ENCODE assay signal across 1 cellular context in genomic region chr3:56682458-56683121, GRCh38.
TF ChIP-seq lines count a peak whose summit lies in the region.

No MANE protein-coding gene starts in this region.

TF ChIP-seq in WTC11, 78 proteins besides CTCF, POLR2A, EP300 and RAD21 (continued from another document and continues in another):
- TF ChIP-seq ARID4B (CRISPR knock-in tag; IDR thresholded peaks at IDR 0.05; ENCODE audit: borderline replicate concordance) (peak; percentile 65; the same call in 1 of the 2 replicates), GRHL2 (CRISPR knock-in tag; IDR thresholded peaks at IDR 0.05; ENCODE audit: insufficient replicate concordance, severe bottlenecking) (no peak), PRRX2 (CRISPR knock-in tag; IDR thresholded peaks at IDR 0.05) (no peak), TEAD1 (CRISPR knock-in tag; IDR thresholded peaks at IDR 0.05) (0 out of 2 replicates have a peak, but pooled peaks have one; percentile 20), IRF1 (CRISPR knock-in tag; IDR thresholded peaks at IDR 0.05) (no peak), AFF4 (CRISPR knock-in tag; IDR thresholded peaks at IDR 0.05; ENCODE audit: borderline replicate concordance) (no peak), ZNF219 (CRISPR knock-in tag; IDR thresholded peaks at IDR 0.05; ENCODE audit: borderline replicate concordance) (no peak), NFYB (CRISPR knock-in tag; conservative IDR thresholded peaks at IDR 0.05; ENCODE audit: low read depth) (no peak), ZNF138 (CRISPR knock-in tag; conservative IDR thresholded peaks at IDR 0.05) (no peak), SMAD3 (CRISPR knock-in tag; IDR thresholded peaks at IDR 0.05; ENCODE audit: borderline replicate concordance) (no peak; the same call in 1 of the 2 replicates), ZNF263 (CRISPR knock-in tag; IDR thresholded peaks at IDR 0.05; ENCODE audit: low read depth) (peak; percentile 73; the same call in 1 of the 2 replicates), USF1 (CRISPR knock-in tag; IDR thresholded peaks at IDR 0.05) (peak; percentile 51; the same call in 1 of the 2 replicates), FOXP4 (CRISPR knock-in tag; IDR thresholded peaks at IDR 0.05) (peak; percentile 44; the same call in 1 of the 2 replicates), ZBTB21 (CRISPR knock-in tag; IDR thresholded peaks at IDR 0.05; ENCODE audit: borderline replicate concordance) (no peak), ERG (CRISPR knock-in tag; IDR thresholded peaks at IDR 0.05) (no peak), TEAD4 (CRISPR knock-in tag; IDR thresholded peaks at IDR 0.05) (0 out of 2 replicates have a peak, but pooled peaks have one; percentile 14), ZNF532 (CRISPR knock-in tag; IDR thresholded peaks at IDR 0.05; ENCODE audit: borderline replicate concordance) (no peak), GABPB1 (CRISPR knock-in tag; IDR thresholded peaks at IDR 0.05) (no peak), ZNF671 (CRISPR knock-in tag; IDR thresholded peaks at IDR 0.05) (peak; percentile 23; the same call in 1 of the 2 replicates), PREB (CRISPR knock-in tag; IDR thresholded peaks at IDR 0.05; ENCODE audit: borderline replicate concordance) (no peak), AR (CRISPR knock-in tag; IDR thresholded peaks at IDR 0.05) (no peak), ZBTB43 (CRISPR knock-in tag; IDR thresholded peaks at IDR 0.05) (no peak), ATF6 (CRISPR knock-in tag; IDR thresholded peaks at IDR 0.05) (no peak)
